9 cellular contexts compared by ENCODE assay signal in the genomic region with DNA sequence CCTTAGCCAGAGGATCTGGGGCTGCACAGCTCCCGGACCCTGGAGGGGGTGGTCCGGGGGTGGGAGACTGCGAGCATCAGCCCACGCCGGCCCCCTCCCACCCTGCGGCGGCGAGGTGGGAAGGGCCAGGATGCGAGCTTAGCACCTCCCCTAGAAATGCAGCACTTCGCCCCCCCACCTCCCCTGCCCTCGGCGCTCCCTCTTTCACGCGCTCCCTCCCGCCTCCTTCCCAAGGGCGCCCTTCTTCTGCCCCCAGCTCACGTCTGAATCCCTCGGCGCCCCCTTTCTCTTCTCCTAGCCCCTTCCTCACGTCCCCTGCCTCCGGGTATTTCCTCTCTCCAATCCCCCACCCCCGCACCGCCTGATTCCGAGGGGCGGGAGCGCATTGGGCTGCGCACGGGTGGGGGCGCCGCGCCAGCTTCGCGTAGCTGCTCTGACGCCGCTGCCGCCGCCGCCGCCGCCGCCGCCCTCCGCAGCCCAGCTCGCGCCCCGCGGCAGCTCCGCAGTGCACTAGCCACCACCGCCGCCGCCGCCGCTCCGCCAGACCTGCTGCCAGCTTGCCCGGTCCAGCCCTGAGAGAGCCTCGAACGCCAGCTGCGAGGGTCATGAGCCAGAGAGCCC. TPM values are rescaled to one million over a fixed set of nuclear protein-coding genes. Genes with fewer than 3 reads are reported as not detected.
DNase-seq lines count a peak whose midpoint lies in the region; ATAC-seq and TF ChIP-seq lines count a peak whose summit lies in the region.
"Had no signal": no experiment of that assay in that cellular context is flagged by ENCODE, and none has a peak within 500 bp of the region (broad histone marks: within the 10 kb centered on the region; RNA-seq: fewer than 3 reads in every experiment).

A gene with protein sequence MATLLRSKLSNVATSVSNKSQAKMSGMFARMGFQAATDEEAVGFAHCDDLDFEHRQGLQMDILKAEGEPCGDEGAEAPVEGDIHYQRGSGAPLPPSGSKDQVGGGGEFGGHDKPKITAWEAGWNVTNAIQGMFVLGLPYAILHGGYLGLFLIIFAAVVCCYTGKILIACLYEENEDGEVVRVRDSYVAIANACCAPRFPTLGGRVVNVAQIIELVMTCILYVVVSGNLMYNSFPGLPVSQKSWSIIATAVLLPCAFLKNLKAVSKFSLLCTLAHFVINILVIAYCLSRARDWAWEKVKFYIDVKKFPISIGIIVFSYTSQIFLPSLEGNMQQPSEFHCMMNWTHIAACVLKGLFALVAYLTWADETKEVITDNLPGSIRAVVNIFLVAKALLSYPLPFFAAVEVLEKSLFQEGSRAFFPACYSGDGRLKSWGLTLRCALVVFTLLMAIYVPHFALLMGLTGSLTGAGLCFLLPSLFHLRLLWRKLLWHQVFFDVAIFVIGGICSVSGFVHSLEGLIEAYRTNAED (plus strand): TSS at position 505 of the 621 bp plus-strand sequence. CDS start 239 bp downstream, outside the sequence.

- H3K4me3 Mint-ChIP-seq in activated naive CD8-positive, alpha-beta T cell treated with anti-CD3 and anti-CD28 coated beads, Interleukin-2, amount 10 ng/mL, durations not matched to agents 7 days and 5 days, result peak within 1 kb of the TSS; percentile 12
- peak within 1 kb of the TSS; percentile 25 for H3K4me3 Mint-ChIP-seq in natural killer cell

- peak within 1 kb of the TSS; percentile 55 for H3K27ac Mint-ChIP-seq in activated naive CD8-positive, alpha-beta T cell treated with anti-CD3 and anti-CD28 coated beads, Interleukin-2, amount 10 ng/mL, durations not matched to agents 7 days and 5 days
- no peak within 1 kb of the TSS for H3K27ac Mint-ChIP-seq in natural killer cell

- peak within 1 kb of the TSS; percentile 12 for H3K9ac ChIP-seq in HUES6 (ENCODE audit: low read length)

- H3K4me1 ChIP-seq in HUES6 (ENCODE audit: control insufficient read depth, insufficient read depth, low read length), result peaks cover 33% of the 10 kb centered on the region
- H3K4me1 ChIP-seq in effector memory CD4-positive, alpha-beta T cell (ENCODE audit: control insufficient read depth, insufficient read depth, low read length, poor library complexity, severe bottlenecking), result peaks cover 38% of the 10 kb centered on the region

- no peaks in the 10 kb centered on the region for H3K36me3 ChIP-seq in HUES6 (ENCODE audit: control insufficient read depth, insufficient read depth, low read length)
- H3K36me3 ChIP-seq in effector memory CD4-positive, alpha-beta T cell (ENCODE audit: control insufficient read depth, insufficient read depth, low read length), result no peaks in the 10 kb centered on the region
- H3K36me3 ChIP-seq: right atrium auricular region had no signal

- H3K27me3 Mint-ChIP-seq in activated naive CD8-positive, alpha-beta T cell treated with anti-CD3 and anti-CD28 coated beads, Interleukin-2, amount 10 ng/mL, durations not matched to agents 7 days and 5 days, result peaks cover 84% of the 10 kb centered on the region
- H3K27me3 Mint-ChIP-seq in natural killer cell (ENCODE audit: low read depth in 2 of 2), result peaks cover 75 to 83% of the 10 kb centered on the region in 2 donors

- POLR2A ChIA-PET in activated naive CD8-positive, alpha-beta T cell treated with anti-CD3 and anti-CD28 coated beads, Interleukin-2, amount 10 ng/mL, durations not matched to agents 7 days and 5 days (lab: Charles Lee), result no interaction called here

- H3K27me3 ChIP-seq in HUES6 (ENCODE audit: control insufficient read depth, insufficient read depth, low read length), result peaks cover 100% of the 10 kb centered on the region
- peaks cover 76% of the 10 kb centered on the region for H3K27me3 ChIP-seq in effector memory CD4-positive, alpha-beta T cell (replicated peaks; ENCODE audit: control insufficient read depth, insufficient read depth, low read length, poor library complexity, severe bottlenecking)

- H3K4me3 ChIP-seq in HUES6 (ENCODE audit: low read depth, low read length), result peak within 1 kb of the TSS; percentile 66
- H3K4me3 ChIP-seq in effector memory CD4-positive, alpha-beta T cell (ENCODE audit: insufficient read depth, low read depth, low read length, poor library complexity, severe bottlenecking), result no peak within 1 kb of the TSS

- DNase-seq in D341Med (ENCODE audit: low spot score), result peak; percentile 70
- peak; percentile 37 for DNase-seq in activated naive CD8-positive, alpha-beta T cell treated with anti-CD3 and anti-CD28 coated beads, Interleukin-2, amount 10 ng/mL, durations not matched to agents 7 days and 5 days
- no peak for DNase-seq in natural killer cell
- no peak for DNase-seq in islet precursor cell
- DNase-seq in effector CD8-positive, alpha-beta T cell (lab: John Stamatoyannopoulos, UW), result no peak
- DNase-seq in effector memory CD4-positive, alpha-beta T cell, result no peak

- H3K4me1 Mint-ChIP-seq in activated naive CD8-positive, alpha-beta T cell treated with anti-CD3 and anti-CD28 coated beads, Interleukin-2, amount 10 ng/mL, durations not matched to agents 7 days and 5 days, result peaks cover 31% of the 10 kb centered on the region
- peaks cover 33 to 34% of the 10 kb centered on the region in 2 donors for H3K4me1 Mint-ChIP-seq in natural killer cell

- TF ChIP-seq CTCF in natural killer cell (IDR thresholded peaks at IDR 0.05), result no peak

- intact Hi-C loops in natural killer cell (cut with micrococcal nuclease), result no loop called here

- H3K9me3 ChIP-seq in HUES6 (ENCODE audit: control insufficient read depth, insufficient read depth, low read depth, low read length), result no peaks in the 10 kb centered on the region
- H3K9me3 ChIP-seq in effector memory CD4-positive, alpha-beta T cell (ENCODE audit: control insufficient read depth, low read length), result no peaks in the 10 kb centered on the region
- H3K9me3 ChIP-seq: right atrium auricular region had no signal

- H3K9me3 Mint-ChIP-seq in activated naive CD8-positive, alpha-beta T cell treated with anti-CD3 and anti-CD28 coated beads, Interleukin-2, amount 10 ng/mL, durations not matched to agents 7 days and 5 days, result no peaks in the 10 kb centered on the region
- no peaks in the 10 kb centered on the region for H3K9me3 Mint-ChIP-seq in natural killer cell

- H3K27ac ChIP-seq in HUES6 (ENCODE audit: low read depth, low read length), result no peak within 1 kb of the TSS
- no peak within 1 kb of the TSS for H3K27ac ChIP-seq in effector memory CD4-positive, alpha-beta T cell (ENCODE audit: insufficient read depth, low read length, poor library complexity, severe bottlenecking)
- H3K27ac ChIP-seq: right atrium auricular region had no signal

- no peak for ATAC-seq in activated naive CD8-positive, alpha-beta T cell treated with anti-CD3 and anti-CD28 coated beads, Interleukin-2, amount 10 ng/mL, durations not matched to agents 7 days and 5 days (ENCODE audit: low read depth)
- no peak for ATAC-seq in natural killer cell

- H3K36me3 Mint-ChIP-seq in activated naive CD8-positive, alpha-beta T cell treated with anti-CD3 and anti-CD28 coated beads, Interleukin-2, amount 10 ng/mL, durations not matched to agents 7 days and 5 days, result peaks cover 3% of the 10 kb centered on the region
- peaks cover 2% of the 10 kb centered on the region for H3K36me3 Mint-ChIP-seq in natural killer cell

RNA-seq across cellular contexts. Expression of the gene that starts here (rescaled TPM):
- total RNA-seq in activated naive CD8-positive, alpha-beta T cell treated with anti-CD3 and anti-CD28 coated beads, Interleukin-2, amount 10 ng/mL, durations not matched to agents 7 days and 5 days, result not detected
- total RNA-seq in natural killer cell, result not detected
- total RNA-seq: right atrium auricular region, subcutaneous adipose tissue had no signal

Comparison
In these comparisons a context has a peak if more than half of its experiments do, and no peak if none do; other contexts are left out.
1. Peak in DNase-seq in activated naive CD8-positive, alpha-beta T cell treated with anti-CD3 and anti-CD28 coated beads, Interleukin-2, amount 10 ng/mL, durations not matched to agents 7 days and 5 days; RNA of the gene not detected or under 1 TPM.